Comparison of ENCODE assay signal across 17 cellular contexts in genomic region chr16:81734632-81735434, GRCh38. TPM values are rescaled to one million over a fixed set of nuclear protein-coding genes. Genes with fewer than 3 reads are reported as not detected.
DNase-seq lines count a peak whose midpoint lies in the region; ATAC-seq, FAIRE-seq and TF ChIP-seq lines count a peak whose summit lies in the region.
"Had no signal": no experiment of that assay in that cellular context is flagged by ENCODE, and none has a peak within 500 bp of the region (broad histone marks: within the 10 kb centered on the region; RNA-seq: fewer than 3 reads in every experiment).

No MANE protein-coding gene starts in this region.

- H3K4me1 ChIP-seq in A549 (peaks cover 29% of the 10 kb centered on the region), K562 (replicated peaks in 1 of 2; ENCODE audit: control insufficient read depth in 2 of 2, insufficient read depth in 2 of 2, low read length in 2 of 2) (peaks cover 26 to 28% of the 10 kb centered on the region in 2 experiments), esophagus muscularis mucosa (peaks cover 12 to 27% (median 27%) of the 10 kb centered on the region in 4 donors)

- TF ChIP-seq RAD21 in A549 (conservative IDR thresholded peaks at IDR 0.05 in 1 of 2, IDR thresholded peaks at IDR 0.05 in 1 of 2) (no peak), K562 (CRISPR knock-in tag; conservative IDR thresholded peaks at IDR 0.05 in 1 of 2, IDR thresholded peaks at IDR 0.05 in 1 of 2) (no peak)

- no peak for TF ChIP-seq CTCF in A549 (IDR thresholded peaks at IDR 0.05)
- no peak for TF ChIP-seq CTCF in K562 (IDR thresholded peaks at IDR 0.05 in 2 of 3, conservative IDR thresholded peaks at IDR 0.05 in 1 of 3; ENCODE audit: insufficient read depth in 2 of 3, low read depth in 1 of 3, low read length in 3 of 3)
- TF ChIP-seq CTCF in epithelial cell of esophagus (IDR thresholded peaks at IDR 0.05; ENCODE audit: insufficient read depth, low read depth, low read length, missing control alignments) = no peak
- TF ChIP-seq CTCF in esophagus muscularis mucosa (IDR thresholded peaks at IDR 0.05) = no peak

- H3K79me2 ChIP-seq in K562 (ENCODE audit: control insufficient read depth, insufficient read depth, low read length) = no peaks in the 10 kb centered on the region

- TF ChIP-seq POLR2A in A549 (IDR thresholded peaks at IDR 0.05; ENCODE audit: low read length) (no peak), K562 (conservative IDR thresholded peaks at IDR 0.05) (no peak), esophagus muscularis mucosa (IDR thresholded peaks at IDR 0.05; ENCODE audit: low read depth) (no peak)

- H3K27ac ChIP-seq in A549 (peak overlapping the region; percentile 29 to 68; a peak in 3 of 6 replicates), K562 (ENCODE audit: extremely low read depth, low read depth, low read length) (no peak overlapping the region), esophagus muscularis mucosa (replicated peaks in 1 of 4) (no peak overlapping the region)
- H3K27ac ChIP-seq: 22Rv1, BLaER1 had no signal

- BruUV-seq in K562 (replicated peaks; lab: Mats Ljungman, UMichigan) = no TSS peak

- DNase-seq in A549 (ENCODE audit: low read depth in 1 of 2, low spot score in 1 of 2) (no peak), K562 (ENCODE audit: extremely low read depth in 1 of 4, low spot score in 3 of 4) (no peak), epithelial cell of esophagus (ENCODE audit: low read depth) (peak; percentile 32), posterior cingulate gyrus (peak in 7 of 10 donors; percentile 60 to 96 (median 70)), esophagus muscularis mucosa (ENCODE audit: extremely low spot score) (no peak), dedifferentiated amniotic fluid mesenchymal stem cell (ENCODE audit: extremely low spot score) (no peak), OCI-M1 (lab: John Stamatoyannopoulos, UW) (no peak), iPS-NIHi11 (ENCODE audit: low spot score) (no peak)
- DNase-seq: AML-193; CD8-positive, alpha-beta memory T cell; DMS53; GF-D8; IMR-90 had no signal

- FAIRE-seq in A549 (lab: Jason Lieb, UNC) (no peak), K562 (lab: Jason Lieb, UNC) (no peak)
- FAIRE-seq: H54 had no signal

- intact Hi-C loops in K562 (cut with micrococcal nuclease) = loop anchor here (5.0 kb wide), 4 partner anchors 333 to 808 kb away; no protein-coding TSS in a partner anchor
- intact Hi-C loops in posterior cingulate gyrus (cut with DNase I) = loop anchor here (10.0 kb wide), 1 partner anchor 530 kb away; no protein-coding TSS in a partner anchor
- intact Hi-C loops in esophagus muscularis mucosa (cut with DNase I) = loop anchor here (5.0 to 10.0 kb wide), 2 partner anchors 333 to 700 kb away; partner anchors contain the start of gene ATMIN

- in situ Hi-C loops in K562 (cut with MboI) = loop anchor here (25.0 kb wide), 2 partner anchors 723 to 1198 kb away; partner anchors contain the start of genes CENPN, CMC2 and DYNLRB2

- H4K20me1 ChIP-seq in K562 (replicated peaks; ENCODE audit: control insufficient read depth, insufficient read depth, low read length) = no peaks in the 10 kb centered on the region; the same call in 1 of the 2 replicates
- H4K20me1 ChIP-seq: BLaER1 had no signal

- ATAC-seq in A549 (no peak), K562 (no peak)
- ATAC-seq: HCT116 had no signal

- POLR2A ChIA-PET in A549 (lab: Yijun Ruan, JAX) = no interaction called here
- POLR2A ChIA-PET in K562 (lab: Yijun Ruan, JAX) = interaction anchor here (0.9 to 1.6 kb wide), 3 partner anchors 9 to 17 kb away, joined by 3 to 8 read pairs (median 5); no protein-coding TSS in a partner anchor

- H3K4me2 ChIP-seq in A549 (no peak overlapping the region), K562 (ENCODE audit: insufficient read depth, low read length) (no peak overlapping the region)
- H3K4me2 ChIP-seq: BLaER1 had no signal

- no peak overlapping the region for H2AFZ ChIP-seq in K562 (ENCODE audit: low read depth, low read length)

- WGBS in A549 (ENCODE audit: missing lambda C conversion rate) = 86% methylated on average over 6 of the region's 6 CpGs
- 26% methylated on average over 5 of the region's 6 CpGs for WGBS in K562 (ENCODE audit: insufficient coverage, low coverage, missing lambda C conversion rate)
- 88% methylated on average over 6 of the region's 6 CpGs for WGBS in esophagus muscularis mucosa

- no peaks in the 10 kb centered on the region for H3K36me3 ChIP-seq in K562 (ENCODE audit: control insufficient read depth, insufficient read depth, low read length)
- H3K36me3 ChIP-seq in esophagus muscularis mucosa = no peaks in the 10 kb centered on the region
- H3K36me3 ChIP-seq: BLaER1 had no signal

- H3K9me3 ChIP-seq in A549 (no peaks in the 10 kb centered on the region), K562 (replicated peaks; ENCODE audit: control insufficient read depth, insufficient read depth, low read depth, low read length) (no peaks in the 10 kb centered on the region), esophagus muscularis mucosa (no peaks in the 10 kb centered on the region)
- H3K9me3 ChIP-seq: BLaER1 had no signal

- H3K27me3 ChIP-seq in K562 (ENCODE audit: control insufficient read depth in 2 of 2, insufficient read depth in 2 of 2, low read length in 2 of 2) (peaks cover 0 to 4% of the 10 kb centered on the region in 2 experiments; a peak in 1 of 5 replicates), esophagus muscularis mucosa (no peaks in the 10 kb centered on the region)
- H3K27me3 ChIP-seq: BLaER1 had no signal

- H3K4me3 ChIP-seq in A549 = no peak overlapping the region
- no peak overlapping the region for H3K4me3 ChIP-seq in K562
- H3K4me3 ChIP-seq in epithelial cell of esophagus (ENCODE audit: low read length) = no peak overlapping the region
- no peak overlapping the region for H3K4me3 ChIP-seq in esophagus muscularis mucosa
- H3K4me3 ChIP-seq: BLaER1 had no signal

- no peaks in the 10 kb centered on the region for H3K9me1 ChIP-seq in K562 (ENCODE audit: control insufficient read depth, insufficient read depth, low read length)

- CTCF ChIA-PET in A549 (lab: Yijun Ruan, JAX) = interaction anchor here (0.7 to 9.9 kb wide), 12 partner anchors 10 to 699 kb away, joined by 3 to 91 read pairs (median 4); partner anchors contain the start of gene ATMIN
- CTCF ChIA-PET in K562 (lab: Yijun Ruan, JAX; ENCODE audit: low intra/inter-chr PET ratio) = no interaction called here

- no peak overlapping the region for H3K9ac ChIP-seq in K562 (ENCODE audit: insufficient read depth in 1 of 2, low read depth in 2 of 2, low read length in 2 of 2)
- H3K9ac ChIP-seq: BLaER1 had no signal

- TF ChIP-seq EP300 in A549 (IDR thresholded peaks at IDR 0.05) (no peak), K562 (IDR thresholded peaks at IDR 0.05; ENCODE audit: low read length) (no peak), esophagus muscularis mucosa (IDR thresholded peaks at IDR 0.05) (no peak)

TF ChIP-seq in A549, 52 proteins besides CTCF, POLR2A, EP300 and RAD21:
- TF ChIP-seq NR3C1 (IDR thresholded peaks at IDR 0.05) (no peak), POLR2AphosphoS2 (conservative IDR thresholded peaks at IDR 0.05; ENCODE audit: low read length) (no peak), BHLHE40 (IDR thresholded peaks at IDR 0.05; ENCODE audit: low read depth, low read length) (no peak)

TF ChIP-seq in K562, 482 proteins besides CTCF, POLR2A, EP300 and RAD21:
- TF ChIP-seq SIN3B (IDR thresholded peaks at IDR 0.05; ENCODE audit: low read depth) (no peak), EGR1 (conservative IDR thresholded peaks at IDR 0.05) (peak; percentile 5; the same call in 1 of the 2 replicates)
TF ChIP-seq in K562: peak in this region for 1.

RNA-seq across cellular contexts. Expression of gene PLCG2, which starts 44.3 kb away (rescaled TPM):
- polyA plus RNA-seq in A549 (2011; rRNA removed) (6.0 and 8.2 TPM in 2 replicates), A549 (2017; fragmentation: RNase III; extraction: RNeasy Plus Mini Kit Qiagen cat#74134 plus additional on column Dnase treatment) (2.5 to 2.8 TPM (median 2.8 TPM) in 3 replicates), K562 (2011; rRNA removed) (4.2 and 7.9 TPM in 2 replicates), K562 (2014; fragmentation: Illumina TruSeq; extraction: Trizol) (2.6 and 3.1 TPM in 2 replicates), K562 (2014; fragmentation: Nextera tagmentation; extraction: Ambion mirVana) (1 to 10 TPM in 1 of 2 experiments, under 1 TPM in 1; 0.94 to 1.0 TPM), K562 (2014; rRNA removed) (1.9 TPM in 2 replicates)
- 3.6 and 4.2 TPM in 2 replicates for polyA plus RNA-seq in A549 (2012; cell fraction: cytosol; rRNA removed)
- polyA plus RNA-seq in A549 (2012; cell fraction: nucleus; rRNA removed) = 13.4 and 13.8 TPM in 2 replicates
- 16.9 and 22.0 TPM in 2 replicates for polyA minus RNA-seq in A549 (2011; rRNA and poly(A)+ RNA removed)
- 18.9 and 24.9 TPM in 2 replicates for total RNA-seq in K562 (2011; cell fraction: chromatin; rRNA removed; ENCODE audit: low replicate concordance)
- total RNA-seq in K562 (2011; cell fraction: nucleolus; rRNA removed) = 10.9 and 11.8 TPM in 2 replicates
- total RNA-seq in K562 (2011; cell fraction: nucleoplasm; rRNA removed) = 12.5 and 14.6 TPM in 2 replicates
- total RNA-seq in K562 (2014; rRNA removed) (1.7 and 4.0 TPM in 2 replicates), K562 (2014; rRNA removed; fragmentation: Illumina TruSeq; extraction: Trizol) (2.7 and 3.3 TPM in 2 replicates), K562 (2015; rRNA removed; fragmentation: Illumina TruSeq; extraction: Trizol) (3.9 and 4.0 TPM in 2 replicates), K562 (2021) (7.1 and 8.6 TPM in 2 replicates), esophagus muscularis mucosa (10 to 100 TPM in 2 of 4 donors, 1 to 10 TPM in 2; 7.1 to 11.3 (median 9.9) TPM)
- polyA plus RNA-seq in K562 (2011; cell fraction: cytosol; rRNA removed) = 3.7 and 4.9 TPM in 2 replicates
- polyA plus RNA-seq in K562 (2011; cell fraction: nucleus; rRNA removed) = 15.0 and 22.1 TPM in 2 replicates
- 3.7 and 12.8 TPM in 2 replicates for polyA plus RNA-seq in K562 (2012)
- polyA minus RNA-seq in K562 (2011; rRNA and poly(A)+ RNA removed) = 9.3 and 12.6 TPM in 2 replicates
- 8.3 and 9.6 TPM in 2 replicates for polyA minus RNA-seq in K562 (2011; cell fraction: cytosol; rRNA and poly(A)+ RNA removed)
- polyA minus RNA-seq in K562 (2011; cell fraction: nucleus; rRNA and poly(A)+ RNA removed) = 11.0 and 21.5 TPM in 2 replicates

Comparison
In these comparisons a context has a peak if more than half of its experiments do, and no peak if none do; other contexts are left out.
1. DNase-seq: peak in epithelial cell of esophagus (single experiment) and posterior cingulate gyrus (7 of 10); none in A549 (0 of 2), K562 (0 of 4), esophagus muscularis mucosa (single experiment), dedifferentiated amniotic fluid mesenchymal stem cell (single experiment), OCI-M1 (single experiment) and iPS-NIHi11 (single experiment).
2. H3K27ac ChIP-seq: peak in A549 (2 of 2); none in K562 (single experiment) and esophagus muscularis mucosa (0 of 4).